ENCODE assay signal across 21 cellular contexts in the genomic region with DNA sequence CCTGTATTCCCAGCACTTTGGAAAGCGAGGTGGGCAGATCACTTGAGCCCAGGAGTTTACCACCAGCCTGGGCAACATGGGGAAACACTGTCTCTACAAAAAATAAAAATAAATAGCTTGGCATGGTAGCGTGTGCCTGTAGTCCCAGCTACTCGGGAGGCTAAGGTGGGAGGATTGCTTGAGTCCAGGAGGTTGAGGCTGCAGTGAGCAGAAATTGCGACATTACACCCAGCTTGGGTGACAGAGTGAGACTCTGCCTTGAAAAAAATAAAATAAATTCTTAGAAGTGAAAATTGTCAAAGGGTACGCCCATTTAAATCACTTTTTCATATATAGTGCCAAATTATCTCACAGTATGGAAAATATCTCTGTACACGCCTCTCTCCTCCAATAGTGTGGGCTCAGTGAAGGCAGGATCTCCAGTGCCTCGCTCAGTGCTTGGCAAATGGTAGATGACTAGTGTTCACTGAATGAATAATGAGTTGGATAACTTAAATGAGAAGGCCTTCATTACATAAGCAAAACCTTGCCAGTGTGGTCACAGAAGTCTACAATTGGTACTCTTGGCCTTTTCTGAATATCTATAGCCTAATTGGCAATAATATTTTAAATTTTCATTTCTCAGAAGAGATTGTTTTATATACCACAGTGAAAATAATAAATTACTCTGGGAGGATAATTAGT. TPM values are rescaled to one million over a fixed set of nuclear protein-coding genes. Genes with fewer than 3 reads are reported as not detected.
A peak's percentile ranks its signal among the peaks of the same experiment; 100 is the strongest.
DNase-seq lines count a peak whose midpoint lies in the region; ATAC-seq, FAIRE-seq and TF ChIP-seq lines count a peak whose summit lies in the region.
"Had no signal": no experiment of that assay in that cellular context is flagged by ENCODE, and none has a peak within 500 bp of the region (broad histone marks: within the 10 kb centered on the region; RNA-seq: fewer than 3 reads in every experiment).

No MANE protein-coding gene starts in this region.

- DNase-seq in breast epithelium (ENCODE audit: low spot score in 2 of 2) (no peak), renal cortical epithelial cell (ENCODE audit: low read depth) (peak; percentile 42), NCI-H510A (lab: John Stamatoyannopoulos, UW) (no peak), mucosa of descending colon (no peak), CD14-positive monocyte (ENCODE audit: low spot score) (no peak)
- DNase-seq: activated CD4-positive, alpha-beta T cell treated with anti-CD3 and anti-CD28 coated beads, Interleukin-2, amount 10 ng/mL, durations not matched to agents 24 days and 14 days; activated CD8-positive, alpha-beta memory T cell treated with anti-CD3 and anti-CD28 coated beads, Interleukin-2, amount 50 U/mL, for 48 hours; activated gamma-delta T cell; CD8-positive, alpha-beta memory T cell; effector CD8-positive, alpha-beta T cell; heart right ventricle; NCI-H2081 treated with DMSO at 0.1 percent for 48 hours; NCI-H524 treated with DMSO at 0.1 percent for 48 hours; stimulated activated CD4-positive, alpha-beta T cell treated with anti-CD3 and anti-CD28 coated beads, Interleukin-4, amount 100 ng/mL, for 24 hours had no signal

- TF ChIP-seq RAD21 in Ishikawa (IDR thresholded peaks at IDR 0.05; ENCODE audit: low read depth), result no peak

- peaks cover 0 to 3% (median 0%) of the 10 kb centered on the region in 3 donors for H3K27me3 Mint-ChIP-seq in CD14-positive monocyte (ENCODE audit: low read depth in 3 of 3)

- no peaks in the 10 kb centered on the region for H3K27me3 ChIP-seq in breast epithelium
- H3K27me3 ChIP-seq: heart right ventricle, SJCRH30, vagina had no signal

- TF ChIP-seq EP300 in Ishikawa (IDR thresholded peaks at IDR 0.05; ENCODE audit: borderline replicate concordance), result no peak

- no peak overlapping the region for H3K4me3 Mint-ChIP-seq in CD14-positive monocyte
- H3K4me3 Mint-ChIP-seq: activated CD4-positive, alpha-beta T cell treated with anti-CD3 and anti-CD28 coated beads, Interleukin-2, amount 10 ng/mL, durations not matched to agents 24 days and 14 days; CD8-positive, alpha-beta memory T cell; neural crest cell had no signal

- no peaks in the 10 kb centered on the region for H3K9me3 Mint-ChIP-seq in CD14-positive monocyte
- H3K9me3 Mint-ChIP-seq: CD8-positive, alpha-beta memory T cell had no signal

- H3K4me1 ChIP-seq in breast epithelium, result no peaks in the 10 kb centered on the region
- H3K4me1 ChIP-seq in mucosa of descending colon (ENCODE audit: low read depth), result peaks cover 17% of the 10 kb centered on the region
- H3K4me1 ChIP-seq: heart right ventricle had no signal

- H3K27ac Mint-ChIP-seq in CD14-positive monocyte, result no peak overlapping the region
- H3K27ac Mint-ChIP-seq: activated CD4-positive, alpha-beta T cell treated with anti-CD3 and anti-CD28 coated beads, Interleukin-2, amount 10 ng/mL, durations not matched to agents 24 days and 14 days; CD8-positive, alpha-beta memory T cell had no signal

- no peak for ATAC-seq in GM21529 (IDR thresholded peaks at IDR 0.05; ENCODE audit: unreplicated experiment)
- no peak for ATAC-seq in mucosa of descending colon
- ATAC-seq: heart right ventricle had no signal

- no peaks in the 10 kb centered on the region for H3K36me3 ChIP-seq in breast epithelium
- H3K36me3 ChIP-seq in mucosa of descending colon (ENCODE audit: low read depth), result no peaks in the 10 kb centered on the region
- H3K36me3 ChIP-seq: heart right ventricle, SJCRH30, vagina had no signal

- H3K9me3 ChIP-seq in breast epithelium (no peaks in the 10 kb centered on the region), mucosa of descending colon (no peaks in the 10 kb centered on the region)
- H3K9me3 ChIP-seq: heart right ventricle, SJCRH30, vagina had no signal

- TF ChIP-seq POLR2A in breast epithelium (IDR thresholded peaks at IDR 0.05), result no peak

- H3K36me3 Mint-ChIP-seq in CD14-positive monocyte, result no peaks in the 10 kb centered on the region

- H3K4me1 Mint-ChIP-seq in CD14-positive monocyte, result no peaks in the 10 kb centered on the region
- H3K4me1 Mint-ChIP-seq: activated CD4-positive, alpha-beta T cell treated with anti-CD3 and anti-CD28 coated beads, Interleukin-2, amount 10 ng/mL, durations not matched to agents 24 days and 14 days; CD8-positive, alpha-beta memory T cell; neural crest cell had no signal

- TF ChIP-seq CTCF in breast epithelium (IDR thresholded peaks at IDR 0.05) (no peak), mucosa of descending colon (IDR thresholded peaks at IDR 0.05) (no peak), CD14-positive monocyte (IDR thresholded peaks at IDR 0.05) (no peak)

- intact Hi-C loops in breast epithelium (cut with DNase I; ENCODE audit: low total_unique reads), result no loop called here
- intact Hi-C loops in mucosa of descending colon (cut with DNase I, micrococcal nuclease), result no loop called here
- intact Hi-C loops in CD14-positive monocyte (cut with micrococcal nuclease), result no loop called here

- peak overlapping the region; percentile 56 to 82 for H3K27ac ChIP-seq in breast epithelium
- H3K27ac ChIP-seq: heart right ventricle, KMS-11, SJCRH30, vagina had no signal

- FAIRE-seq in islet of Langerhans (lab: Jason Lieb, UNC), result peak; percentile 89

- H3K4me3 ChIP-seq in breast epithelium (no peak overlapping the region), mucosa of descending colon (no peak overlapping the region)
- H3K4me3 ChIP-seq: heart right ventricle, SJCRH30, vagina had no signal

TF ChIP-seq in Ishikawa, 13 proteins besides CTCF, POLR2A, EP300 and RAD21:
- TF ChIP-seq, protein P1, sequence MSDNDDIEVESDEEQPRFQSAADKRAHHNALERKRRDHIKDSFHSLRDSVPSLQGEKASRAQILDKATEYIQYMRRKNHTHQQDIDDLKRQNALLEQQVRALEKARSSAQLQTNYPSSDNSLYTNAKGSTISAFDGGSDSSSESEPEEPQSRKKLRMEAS (IDR thresholded peaks at IDR 0.05), result no peak
- peak; percentile 81 for TF ChIP-seq CEBPB (IDR thresholded peaks at IDR 0.05)

RNA-seq across cellular contexts. Expression of a gene that starts 9.4 kb away (rescaled TPM):
- total RNA-seq in breast epithelium (100 to 1,000 TPM in 1 of 3 donors, 10 to 100 TPM in 1, 1 to 10 TPM in 1; 4.0 to 192 (median 53.4) TPM), renal cortical epithelial cell (11.0 and 26.6 TPM in 2 replicates), mucosa of descending colon (100 to 1,000 TPM in 1 of 3 donors, 10 to 100 TPM in 2; 44.1 to 108 (median 91.1) TPM)
- polyA plus RNA-seq in CD14-positive monocyte, result under 1 TPM; 0.10 to 0.51 TPM
- total RNA-seq: neural crest cell, SJCRH30 had no signal
